In the genomic region with DNA sequence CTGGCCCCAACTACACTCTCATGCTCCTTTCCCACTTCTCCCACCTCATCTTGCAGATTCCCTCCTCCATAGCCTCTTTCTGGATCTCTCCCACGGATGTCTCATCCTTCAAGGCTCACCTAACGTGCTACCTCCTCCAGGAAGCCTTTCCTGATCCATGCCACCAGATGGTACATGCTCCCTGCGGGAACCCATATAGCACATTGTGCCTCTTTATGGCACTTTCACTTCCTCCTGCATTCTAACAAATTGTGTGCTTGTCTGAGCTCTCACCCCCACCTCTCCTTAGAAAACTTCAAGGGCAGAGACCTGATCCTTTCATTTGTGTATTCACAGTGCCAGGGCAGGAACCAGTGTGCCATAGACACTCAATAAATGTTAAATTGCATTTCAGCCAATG, we compare ENCODE assay signal across 15 cellular contexts.
"Had no signal": no experiment of that assay in that cellular context is flagged by ENCODE, and none has a peak within 500 bp of the region (broad histone marks: within the 10 kb centered on the region; RNA-seq: fewer than 3 reads in every experiment).

No MANE protein-coding gene starts in this region.

- H3K9ac ChIP-seq: parathyroid adenoma had no signal

- H3K4me3 ChIP-seq: gastroesophageal sphincter, left lung, thoracic aorta had no signal

- H3K27ac Mint-ChIP-seq: activated CD4-positive, alpha-beta memory T cell treated with anti-CD3 and anti-CD28 coated beads, Interleukin-2, amount 10 ng/mL, durations not matched to agents 7 days and 5 days; activated naive CD8-positive, alpha-beta T cell treated with anti-CD3 and anti-CD28 coated beads for 36 hours; stimulated activated naive CD8-positive, alpha-beta T cell treated with anti-CD3 and anti-CD28 coated beads, Interleukin-15, Interleukin-2, amounts not matched to agents 100 ng/mL and 50 ng/mL, for 24 hours had no signal

- DNase-seq: activated CD4-positive, alpha-beta memory T cell treated with anti-CD3 and anti-CD28 coated beads, Interleukin-2, amount 10 ng/mL, durations not matched to agents 7 days and 5 days; activated gamma-delta T cell treated with Interleukin-2 at 50 U/mL for 16 hours; activated naive CD8-positive, alpha-beta T cell treated with anti-CD3 and anti-CD28 coated beads for 36 hours; activated T-cell treated with anti-CD3 and anti-CD28 coated beads, Interleukin-2, amount 50 U/mL, for 48 hours; brain microvascular endothelial cell; effector memory CD4-positive, alpha-beta T cell; islet precursor cell; left lung; nephron progenitor cell; stimulated activated CD4-positive, alpha-beta T cell treated with anti-CD3 and anti-CD28 coated beads, Interleukin-4, amount 100 ng/mL, for 24 hours had no signal

- H3K9me3 ChIP-seq: gastroesophageal sphincter, left lung, thoracic aorta had no signal

- H3K9me3 Mint-ChIP-seq: activated CD4-positive, alpha-beta memory T cell treated with anti-CD3 and anti-CD28 coated beads, Interleukin-2, amount 10 ng/mL, durations not matched to agents 7 days and 5 days; activated naive CD8-positive, alpha-beta T cell treated with anti-CD3 and anti-CD28 coated beads for 36 hours; nephron progenitor cell; stimulated activated naive CD8-positive, alpha-beta T cell treated with anti-CD3 and anti-CD28 coated beads, Interleukin-15, Interleukin-2, amounts not matched to agents 100 ng/mL and 50 ng/mL, for 24 hours had no signal

- H3K36me3 Mint-ChIP-seq: activated naive CD8-positive, alpha-beta T cell treated with anti-CD3 and anti-CD28 coated beads for 36 hours had no signal

- H3K79me2 ChIP-seq: parathyroid adenoma had no signal

- H3K4me3 Mint-ChIP-seq: activated CD4-positive, alpha-beta memory T cell treated with anti-CD3 and anti-CD28 coated beads, Interleukin-2, amount 10 ng/mL, durations not matched to agents 7 days and 5 days; activated naive CD8-positive, alpha-beta T cell treated with anti-CD3 and anti-CD28 coated beads for 36 hours; nephron progenitor cell; stimulated activated naive CD8-positive, alpha-beta T cell treated with anti-CD3 and anti-CD28 coated beads, Interleukin-15, Interleukin-2, amounts not matched to agents 100 ng/mL and 50 ng/mL, for 24 hours had no signal

- H3K36me3 ChIP-seq: brain microvascular endothelial cell, gastroesophageal sphincter, left lung, thoracic aorta had no signal

- ATAC-seq: gastroesophageal sphincter, left lung had no signal

- H3K27ac ChIP-seq: brain microvascular endothelial cell, epithelial cell of prostate, gastroesophageal sphincter, left lung, thoracic aorta had no signal
